In genomic region chr3:160027541-160028195, GRCh38 we compare ENCODE assay signal across 8 cellular contexts. TPM values are rescaled to one million over a fixed set of nuclear protein-coding genes. Genes with fewer than 3 reads are reported as not detected.
DNase-seq lines count a peak whose midpoint lies in the region; ATAC-seq and TF ChIP-seq lines count a peak whose summit lies in the region.

No MANE protein-coding gene starts in this region.

- DNase-seq in GM10266 (ENCODE audit: extremely low spot score) (peak; percentile 53), renal cortical epithelial cell (ENCODE audit: low read depth) (peak; percentile 62), NCI-H1105 treated with DMSO at 0.1 percent for 48 hours (lab: John Stamatoyannopoulos, UW) (no peak), retina (no peak), nephron progenitor cell (no peak)
- DNase-seq in activated CD4-positive, alpha-beta memory T cell treated with anti-CD3 and anti-CD28 coated beads, Interleukin-2, amount 10 ng/mL, durations not matched to agents 7 days and 5 days: peak; percentile 38

- peaks cover 38% of the 10 kb centered on the region for H3K4me1 Mint-ChIP-seq in activated CD4-positive, alpha-beta memory T cell treated with anti-CD3 and anti-CD28 coated beads, Interleukin-2, amount 10 ng/mL, durations not matched to agents 7 days and 5 days
- H3K4me1 Mint-ChIP-seq in nephron progenitor cell: no peaks in the 10 kb centered on the region

- ATAC-seq in GM21423 (IDR thresholded peaks at IDR 0.05; ENCODE audit: unreplicated experiment): peak; percentile 85
- peak; percentile 73 for ATAC-seq in HG03521 (IDR thresholded peaks at IDR 0.05; ENCODE audit: unreplicated experiment)

- H3K9me3 Mint-ChIP-seq in activated CD4-positive, alpha-beta memory T cell treated with anti-CD3 and anti-CD28 coated beads, Interleukin-2, amount 10 ng/mL, durations not matched to agents 7 days and 5 days: no peaks in the 10 kb centered on the region
- no peaks in the 10 kb centered on the region for H3K9me3 Mint-ChIP-seq in nephron progenitor cell

- peak overlapping the region; percentile 19 for H3K4me3 Mint-ChIP-seq in activated CD4-positive, alpha-beta memory T cell treated with anti-CD3 and anti-CD28 coated beads, Interleukin-2, amount 10 ng/mL, durations not matched to agents 7 days and 5 days
- no peak overlapping the region for H3K4me3 Mint-ChIP-seq in nephron progenitor cell

- TF ChIP-seq CTCF in GM10266 (IDR thresholded peaks at IDR 0.05; ENCODE audit: control insufficient read depth, insufficient read depth, low read depth, missing control alignments) (no peak), nephron progenitor cell (IDR thresholded peaks at IDR 0.05) (no peak)

- peak overlapping the region; percentile 89 for H3K27ac Mint-ChIP-seq in activated CD4-positive, alpha-beta memory T cell treated with anti-CD3 and anti-CD28 coated beads, Interleukin-2, amount 10 ng/mL, durations not matched to agents 7 days and 5 days
- H3K27ac Mint-ChIP-seq in nephron progenitor cell: no peak overlapping the region

- POLR2A ChIA-PET in activated CD4-positive, alpha-beta memory T cell treated with anti-CD3 and anti-CD28 coated beads, Interleukin-2, amount 10 ng/mL, durations not matched to agents 7 days and 5 days (lab: Charles Lee): interaction anchor here (0.6 to 2.1 kb wide), 8 partner anchors 11 to 1358 kb away, joined by 3 to 20 read pairs (median 9); partner anchors contain the start of genes IFT80, SMC4 and TRIM59

- peaks cover 6% of the 10 kb centered on the region for H3K36me3 Mint-ChIP-seq in activated CD4-positive, alpha-beta memory T cell treated with anti-CD3 and anti-CD28 coated beads, Interleukin-2, amount 10 ng/mL, durations not matched to agents 7 days and 5 days (ENCODE audit: low read depth)
- no peaks in the 10 kb centered on the region for H3K36me3 Mint-ChIP-seq in nephron progenitor cell (ENCODE audit: low read depth)

- H3K27me3 Mint-ChIP-seq in activated CD4-positive, alpha-beta memory T cell treated with anti-CD3 and anti-CD28 coated beads, Interleukin-2, amount 10 ng/mL, durations not matched to agents 7 days and 5 days: no peaks in the 10 kb centered on the region
- peaks cover 12% of the 10 kb centered on the region for H3K27me3 Mint-ChIP-seq in nephron progenitor cell (ENCODE audit: low read depth, poor library complexity)

- CTCF ChIA-PET in activated CD4-positive, alpha-beta memory T cell treated with anti-CD3 and anti-CD28 coated beads, Interleukin-2, amount 10 ng/mL, durations not matched to agents 7 days and 5 days (lab: Charles Lee): interaction anchor here (0.6 to 4.9 kb wide), 7 partner anchors 10 to 198 kb away, joined by 3 to 30 read pairs (median 6); partner anchors contain the start of gene IL12A

RNA-seq across cellular contexts. Expression of gene IL12A, which starts 39.0 kb away (rescaled TPM):
- total RNA-seq in activated CD4-positive, alpha-beta memory T cell treated with anti-CD3 and anti-CD28 coated beads, Interleukin-2, amount 10 ng/mL, durations not matched to agents 7 days and 5 days: 1 to 10 TPM in 1 of 2 experiments, under 1 TPM in 1; 0.55 to 1.4 TPM
- 1.0 TPM in 1 of 2 replicates, not detected in the other for total RNA-seq in renal cortical epithelial cell

Comparison
In these comparisons a context has a peak if more than half of its experiments do, and no peak if none do; other contexts are left out.
1. DNase-seq: peak in GM10266 (single experiment), activated CD4-positive, alpha-beta memory T cell treated with anti-CD3 and anti-CD28 coated beads, Interleukin-2, amount 10 ng/mL, durations not matched to agents 7 days and 5 days (single experiment) and renal cortical epithelial cell (single experiment); none in NCI-H1105 treated with DMSO at 0.1 percent for 48 hours (single experiment), retina (single experiment) and nephron progenitor cell (single experiment).